12 cellular contexts compared by ENCODE assay signal in genomic region chr18:9631814-9632496, GRCh38. TPM values are rescaled to one million over a fixed set of nuclear protein-coding genes. Genes with fewer than 3 reads are reported as not detected.
A peak's percentile ranks its signal among the peaks of the same experiment; 100 is the strongest.
DNase-seq lines count a peak whose midpoint lies in the region; ATAC-seq and TF ChIP-seq lines count a peak whose summit lies in the region.
"Had no signal": no experiment of that assay in that cellular context is flagged by ENCODE, and none has a peak within 500 bp of the region (broad histone marks: within the 10 kb centered on the region; RNA-seq: fewer than 3 reads in every experiment).

No MANE protein-coding gene starts in this region.

- ATAC-seq in sciatic nerve: no peak
- ATAC-seq: left lobe of liver, psoas muscle had no signal

- no peak for TF ChIP-seq CTCF in HFFc6 (IDR thresholded peaks at IDR 0.05)
- TF ChIP-seq CTCF in progenitor cell of endocrine pancreas (IDR thresholded peaks at IDR 0.05; ENCODE audit: unreplicated experiment): no peak

- peak; percentile 88 for DNase-seq in A172 (ENCODE audit: low spot score)
- DNase-seq in HFFc6: peak; percentile 88
- DNase-seq in astrocyte of the hippocampus (ENCODE audit: low read depth, low spot score): peak; percentile 86
- peak; percentile 94 for DNase-seq in iris pigment epithelial cell (ENCODE audit: low read depth)
- DNase-seq in stimulated activated CD4-positive, alpha-beta T cell treated with anti-CD3 and anti-CD28 coated beads, Interleukin-2, amount 100 ng/mL, for 24 hours: no peak
- DNase-seq in NCI-H2029 treated with DMSO at 0.1 percent for 48 hours (lab: John Stamatoyannopoulos, UW): no peak
- DNase-seq in sciatic nerve (ENCODE audit: low spot score): no peak
- no peak for DNase-seq in progenitor cell of endocrine pancreas (ENCODE audit: low spot score, unreplicated experiment)
- DNase-seq: NCI-H774, psoas muscle had no signal

- H3K4me1 Mint-ChIP-seq in HFFc6 (ENCODE audit: low read depth) (peaks cover 72% of the 10 kb centered on the region), progenitor cell of endocrine pancreas (ENCODE audit: low read depth) (peaks cover 2% of the 10 kb centered on the region)

- H3K27me3 Mint-ChIP-seq in HFFc6 (ENCODE audit: insufficient read depth) (no peaks in the 10 kb centered on the region; the same call in 1 of the 2 replicates), progenitor cell of endocrine pancreas (peaks cover 2% of the 10 kb centered on the region)

- H3K4me3 Mint-ChIP-seq in HFFc6 (peak overlapping the region; percentile 57), progenitor cell of endocrine pancreas (ENCODE audit: low read depth) (no peak overlapping the region)
- H3K4me3 Mint-ChIP-seq: T-helper 1 cell treated with Interleukin-12 subunit alpha and Interleukin-12 subunit beta and Interleukin-4 antibody, amounts not matched to agents 30 μg/mL and 1 μg/mL, for 36 hours had no signal

- peaks cover 15% of the 10 kb centered on the region for H3K9me3 Mint-ChIP-seq in HFFc6
- H3K9me3 Mint-ChIP-seq in progenitor cell of endocrine pancreas (ENCODE audit: low read depth): peaks cover 3% of the 10 kb centered on the region

- peaks cover 24% of the 10 kb centered on the region for H3K36me3 Mint-ChIP-seq in HFFc6 (ENCODE audit: low read depth)
- H3K36me3 Mint-ChIP-seq in progenitor cell of endocrine pancreas (ENCODE audit: insufficient read depth): no peaks in the 10 kb centered on the region

- H3K27ac Mint-ChIP-seq in HFFc6 (peak overlapping the region; percentile 83), progenitor cell of endocrine pancreas (no peak overlapping the region)
- H3K27ac Mint-ChIP-seq: T-helper 1 cell treated with Interleukin-12 subunit alpha and Interleukin-12 subunit beta and Interleukin-4 antibody, amounts not matched to agents 30 μg/mL and 1 μg/mL, for 36 hours had no signal

- intact Hi-C loops in sciatic nerve (cut with DNase I): no loop called here

RNA-seq across cellular contexts. Expression of gene PPP4R1, which starts 17.6 kb away (rescaled TPM):
- total RNA-seq in A172 (2014; rRNA removed; shearing (Covaris generic)): 107 and 125 TPM in 2 replicates
- total RNA-seq in HFFc6 (2021; fragmentation: NEBNext Ultra II Directional; extraction: Animal tissue kit (Norgen Biotek cat#: 25700)): 100 to 1,000 TPM in 4 of 6 experiments, 10 to 100 TPM in 2; 83.0 to 107 (median 103) TPM
- total RNA-seq in sciatic nerve: 145 TPM
- 169 and 180 TPM in 2 replicates for total RNA-seq in progenitor cell of endocrine pancreas

Comparison
In these comparisons a context has a peak if more than half of its experiments do, and no peak if none do; other contexts are left out.
1. DNase-seq: peak in A172 (single experiment), HFFc6 (single experiment), astrocyte of the hippocampus (single experiment) and iris pigment epithelial cell (single experiment); none in stimulated activated CD4-positive, alpha-beta T cell treated with anti-CD3 and anti-CD28 coated beads, Interleukin-2, amount 100 ng/mL, for 24 hours (0 of 2), NCI-H2029 treated with DMSO at 0.1 percent for 48 hours (single experiment), sciatic nerve (single experiment) and progenitor cell of endocrine pancreas (single experiment).